Comparison of ENCODE assay signal across 21 cellular contexts in genomic region chr10:59718246-59718645, GRCh38. TPM values are rescaled to one million over a fixed set of nuclear protein-coding genes. Genes with fewer than 3 reads are reported as not detected.
DNase-seq lines count a peak whose midpoint lies in the region; ATAC-seq and TF ChIP-seq lines count a peak whose summit lies in the region.
"Had no signal": no experiment of that assay in that cellular context is flagged by ENCODE, and none has a peak within 500 bp of the region (broad histone marks: within the 10 kb centered on the region; RNA-seq: fewer than 3 reads in every experiment).

No MANE protein-coding gene starts in this region.

- no peak overlapping the region for H3K27ac ChIP-seq in PC-3 (ENCODE audit: low read length)
- H3K27ac ChIP-seq: 22Rv1; A549; BLaER1 treated with 17β-estradiol and CSF1 and Interleukin-3, amounts not matched to agents 10 nM and 100 nM; C4-2B had no signal

- H4K20me1 ChIP-seq in PC-3 (ENCODE audit: low read length): no peaks in the 10 kb centered on the region
- H4K20me1 ChIP-seq: BLaER1 treated with 17β-estradiol and CSF1 and Interleukin-3, amounts not matched to agents 10 nM and 100 nM had no signal

- H3K9me3 Mint-ChIP-seq in activated naive CD4-positive, alpha-beta T cell treated with anti-CD3 and anti-CD28 coated beads, Interleukin-2, amount 50 U/mL, for 72 hours: peaks cover 0 to 4% of the 10 kb centered on the region in 2 donors
- H3K9me3 Mint-ChIP-seq: CD8-positive, alpha-beta T cell had no signal

- no peak for TF ChIP-seq CTCF in PC-3 (conservative IDR thresholded peaks at IDR 0.05; ENCODE audit: low read depth, low read length)

- H3K27me3 ChIP-seq in PC-3 (ENCODE audit: low read length): no peaks in the 10 kb centered on the region
- H3K27me3 ChIP-seq: BLaER1 treated with 17β-estradiol and CSF1 and Interleukin-3, amounts not matched to agents 10 nM and 100 nM had no signal

- in situ Hi-C loops in G401 (cut with HindIII; ENCODE audit: low sequenced_read_pairs): no loop called here

- H3K4me2 ChIP-seq in PC-3 (ENCODE audit: low read length): no peak overlapping the region
- H3K4me2 ChIP-seq: A549; BLaER1 treated with 17β-estradiol and CSF1 and Interleukin-3, amounts not matched to agents 10 nM and 100 nM had no signal

- no peak overlapping the region for H3K27ac Mint-ChIP-seq in activated naive CD4-positive, alpha-beta T cell treated with anti-CD3 and anti-CD28 coated beads, Interleukin-2, amount 50 U/mL, for 72 hours
- H3K27ac Mint-ChIP-seq: B cell; CD4-positive, alpha-beta T cell; CD8-positive, alpha-beta T cell had no signal

- ATAC-seq in activated naive CD4-positive, alpha-beta T cell treated with anti-CD3 and anti-CD28 coated beads, Interleukin-2, amount 50 U/mL, for 72 hours: no peak
- ATAC-seq in PC-3: no peak
- ATAC-seq: A549; CD8-positive, alpha-beta T cell; GM12878 had no signal

- CTCF ChIA-PET in PC-3 (lab: Charles Lee): no interaction called here

- intact Hi-C loops in PC-3 (cut with micrococcal nuclease): no loop called here

- H2AFZ ChIP-seq in PC-3 (ENCODE audit: low read length): no peak overlapping the region

- no peak overlapping the region for H3K9ac ChIP-seq in PC-3 (ENCODE audit: low read length)
- H3K9ac ChIP-seq: BLaER1 treated with 17β-estradiol and CSF1 and Interleukin-3, amounts not matched to agents 10 nM and 100 nM had no signal

- no peaks in the 10 kb centered on the region for H3K79me2 ChIP-seq in PC-3 (ENCODE audit: low read length)

- peaks cover 14% of the 10 kb centered on the region for H3K4me1 ChIP-seq in PC-3 (ENCODE audit: insufficient read depth, low read length)
- H3K4me1 ChIP-seq: A549; BLaER1 treated with 17β-estradiol and CSF1 and Interleukin-3, amounts not matched to agents 10 nM and 100 nM; Caco-2 had no signal

- POLR2A ChIA-PET in PC-3 (lab: Charles Lee; ENCODE audit: unreplicated experiment): no interaction called here

- no peaks in the 10 kb centered on the region for H3K9me3 ChIP-seq in PC-3 (ENCODE audit: low read length)

- H3K36me3 ChIP-seq in PC-3 (ENCODE audit: low read depth, low read length): no peaks in the 10 kb centered on the region
- H3K36me3 ChIP-seq: BLaER1 treated with 17β-estradiol and CSF1 and Interleukin-3, amounts not matched to agents 10 nM and 100 nM had no signal

- H3K9me2 ChIP-seq in PC-3 (replicated peaks; ENCODE audit: low read length): no peaks in the 10 kb centered on the region

- peak; percentile 70 for DNase-seq in D341Med (ENCODE audit: low spot score)
- DNase-seq in G401 (ENCODE audit: low spot score): peak; percentile 48
- DNase-seq in NCI-H82 treated with DMSO at 0.1 percent for 48 hours (lab: John Stamatoyannopoulos, UW; ENCODE audit: unreplicated experiment): peak; percentile 33
- DNase-seq in cerebellar cortex (ENCODE audit: low spot score): peak; percentile 36
- no peak for DNase-seq in activated naive CD4-positive, alpha-beta T cell treated with anti-CD3 and anti-CD28 coated beads, Interleukin-2, amount 50 U/mL, for 72 hours (ENCODE audit: low spot score in 2 of 2)
- DNase-seq in PC-3: no peak
- DNase-seq in hippocampal formation (lab: John Stamatoyannopoulos, UW): no peak
- DNase-seq: AML-193; Caco-2; Calu3; CD4-positive, alpha-beta T cell; CD8-positive, alpha-beta T cell; DMS79 treated with DMSO at 0.1 percent for 48 hours; GDM1 had no signal

- H3F3A ChIP-seq in PC-3 (ENCODE audit: low read length, unreplicated experiment): no peaks in the 10 kb centered on the region

- H3K36me3 Mint-ChIP-seq in activated naive CD4-positive, alpha-beta T cell treated with anti-CD3 and anti-CD28 coated beads, Interleukin-2, amount 50 U/mL, for 72 hours: peaks cover 0 to 5% of the 10 kb centered on the region in 2 donors
- H3K36me3 Mint-ChIP-seq: CD8-positive, alpha-beta T cell had no signal

- no peak overlapping the region for H3K4me3 ChIP-seq in PC-3 (ENCODE audit: low read length)
- H3K4me3 ChIP-seq: A549; BLaER1 treated with 17β-estradiol and CSF1 and Interleukin-3, amounts not matched to agents 10 nM and 100 nM; GM12878 had no signal

- no TSS peak for BruUV-seq in PC-3 (replicated peaks; lab: Mats Ljungman, UMichigan)

RNA-seq across cellular contexts. Expression of gene SLC16A9, which starts 8.6 kb away (rescaled TPM):
- total RNA-seq in G401 (2014; rRNA removed; shearing (Covaris generic)): 10.2 and 12.9 TPM in 2 replicates
- 1 to 10 TPM in 1 of 2 donors, under 1 TPM in 1; 0.07 to 1.0 TPM for total RNA-seq in activated naive CD4-positive, alpha-beta T cell treated with anti-CD3 and anti-CD28 coated beads, Interleukin-2, amount 50 U/mL, for 72 hours
- 12.8 and 17.4 TPM in 2 replicates for total RNA-seq in PC-3 (2014; rRNA removed)
- total RNA-seq: B cell; CD4-positive, alpha-beta T cell; CD8-positive, alpha-beta T cell had no signal

RNA-seq across cellular contexts. Expression of gene MRLN, which starts 35.0 kb away (rescaled TPM):
- total RNA-seq in G401 (2014; rRNA removed; shearing (Covaris generic)): not detected in 2 replicates
- total RNA-seq in activated naive CD4-positive, alpha-beta T cell treated with anti-CD3 and anti-CD28 coated beads, Interleukin-2, amount 50 U/mL, for 72 hours: not detected
- not detected in 2 replicates for total RNA-seq in PC-3 (2014; rRNA removed)
- total RNA-seq: A172; B cell; Calu3; CD8-positive, alpha-beta T cell; GM12878 had no signal

Comparison
In these comparisons a context has a peak if more than half of its experiments do, and no peak if none do; other contexts are left out.
1. DNase-seq: peak in D341Med (single experiment), G401 (single experiment), NCI-H82 treated with DMSO at 0.1 percent for 48 hours (single experiment) and cerebellar cortex (single experiment); none in activated naive CD4-positive, alpha-beta T cell treated with anti-CD3 and anti-CD28 coated beads, Interleukin-2, amount 50 U/mL, for 72 hours (0 of 2), PC-3 (single experiment) and hippocampal formation (0 of 2).